1 cellular context compared by ENCODE assay signal in the genomic region with DNA sequence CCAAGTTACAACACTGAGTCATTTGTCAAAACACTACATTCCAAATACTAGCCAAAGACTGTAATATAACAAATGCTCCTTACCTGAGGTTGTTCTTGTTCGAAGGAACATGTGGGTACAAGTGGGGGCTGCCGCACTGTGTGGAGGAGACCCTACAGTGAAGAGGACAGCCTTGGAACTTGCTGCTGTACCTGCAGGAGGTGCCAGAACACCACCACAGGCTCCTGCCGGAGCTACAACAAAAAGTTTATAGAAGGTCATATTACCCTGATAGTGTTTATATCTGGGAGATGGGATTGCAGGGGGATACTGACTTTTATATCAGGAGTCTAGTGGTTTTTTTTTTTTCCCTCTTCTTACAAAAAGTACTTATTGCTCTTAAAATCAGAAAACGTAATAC.
TF ChIP-seq lines count a peak whose summit lies in the region.

No MANE protein-coding gene starts in this region.

TF ChIP-seq in K562, 482 proteins besides CTCF, POLR2A, EP300 and RAD21:
- TF ChIP-seq ZSCAN29 (IDR thresholded peaks at IDR 0.05) = no peak
- TF ChIP-seq ZNF717 (CRISPR knock-in tag; IDR thresholded peaks at IDR 0.05) = no peak
- TF ChIP-seq LARP7 (IDR thresholded peaks at IDR 0.05) = no peak
- no peak for TF ChIP-seq RCOR1 (IDR thresholded peaks at IDR 0.05; ENCODE audit: borderline replicate concordance in 1 of 2, low read depth in 2 of 2, low read length in 2 of 2)
- no peak for TF ChIP-seq ZC3H11A (IDR thresholded peaks at IDR 0.05; ENCODE audit: low read depth, low read length)
- TF ChIP-seq HSF4 (CRISPR knock-in tag; IDR thresholded peaks at IDR 0.05; ENCODE audit: borderline replicate concordance) = no peak
- TF ChIP-seq NR2C2 (CRISPR knock-in tag; IDR thresholded peaks at IDR 0.05) = no peak
- TF ChIP-seq NR2C2 (tag; IDR thresholded peaks at IDR 0.05) = no peak
- TF ChIP-seq, protein P1, sequence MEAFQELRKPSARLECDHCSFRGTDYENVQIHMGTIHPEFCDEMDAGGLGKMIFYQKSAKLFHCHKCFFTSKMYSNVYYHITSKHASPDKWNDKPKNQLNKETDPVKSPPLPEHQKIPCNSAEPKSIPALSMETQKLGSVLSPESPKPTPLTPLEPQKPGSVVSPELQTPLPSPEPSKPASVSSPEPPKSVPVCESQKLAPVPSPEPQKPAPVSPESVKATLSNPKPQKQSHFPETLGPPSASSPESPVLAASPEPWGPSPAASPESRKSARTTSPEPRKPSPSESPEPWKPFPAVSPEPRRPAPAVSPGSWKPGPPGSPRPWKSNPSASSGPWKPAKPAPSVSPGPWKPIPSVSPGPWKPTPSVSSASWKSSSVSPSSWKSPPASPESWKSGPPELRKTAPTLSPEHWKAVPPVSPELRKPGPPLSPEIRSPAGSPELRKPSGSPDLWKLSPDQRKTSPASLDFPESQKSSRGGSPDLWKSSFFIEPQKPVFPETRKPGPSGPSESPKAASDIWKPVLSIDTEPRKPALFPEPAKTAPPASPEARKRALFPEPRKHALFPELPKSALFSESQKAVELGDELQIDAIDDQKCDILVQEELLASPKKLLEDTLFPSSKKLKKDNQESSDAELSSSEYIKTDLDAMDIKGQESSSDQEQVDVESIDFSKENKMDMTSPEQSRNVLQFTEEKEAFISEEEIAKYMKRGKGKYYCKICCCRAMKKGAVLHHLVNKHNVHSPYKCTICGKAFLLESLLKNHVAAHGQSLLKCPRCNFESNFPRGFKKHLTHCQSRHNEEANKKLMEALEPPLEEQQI (IDR thresholded peaks at IDR 0.05) = no peak
- TF ChIP-seq ZNF785 (CRISPR knock-in tag; IDR thresholded peaks at IDR 0.05) = no peak
- TF ChIP-seq FOXA1 (IDR thresholded peaks at IDR 0.05; ENCODE audit: borderline replicate concordance) = no peak
- TF ChIP-seq, protein P2, sequence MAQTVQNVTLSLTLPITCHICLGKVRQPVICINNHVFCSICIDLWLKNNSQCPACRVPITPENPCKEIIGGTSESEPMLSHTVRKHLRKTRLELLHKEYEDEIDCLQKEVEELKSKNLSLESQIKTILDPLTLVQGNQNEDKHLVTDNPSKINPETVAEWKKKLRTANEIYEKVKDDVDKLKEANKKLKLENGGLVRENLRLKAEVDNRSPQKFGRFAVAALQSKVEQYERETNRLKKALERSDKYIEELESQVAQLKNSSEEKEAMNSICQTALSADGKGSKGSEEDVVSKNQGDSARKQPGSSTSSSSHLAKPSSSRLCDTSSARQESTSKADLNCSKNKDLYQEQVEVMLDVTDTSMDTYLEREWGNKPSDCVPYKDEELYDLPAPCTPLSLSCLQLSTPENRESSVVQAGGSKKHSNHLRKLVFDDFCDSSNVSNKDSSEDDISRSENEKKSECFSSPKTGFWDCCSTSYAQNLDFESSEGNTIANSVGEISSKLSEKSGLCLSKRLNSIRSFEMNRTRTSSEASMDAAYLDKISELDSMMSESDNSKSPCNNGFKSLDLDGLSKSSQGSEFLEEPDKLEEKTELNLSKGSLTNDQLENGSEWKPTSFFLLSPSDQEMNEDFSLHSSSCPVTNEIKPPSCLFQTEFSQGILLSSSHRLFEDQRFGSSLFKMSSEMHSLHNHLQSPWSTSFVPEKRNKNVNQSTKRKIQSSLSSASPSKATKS (CRISPR knock-in tag; IDR thresholded peaks at IDR 0.05) = no peak
- TF ChIP-seq FOXM1 (IDR thresholded peaks at IDR 0.05; ENCODE audit: low read depth) = no peak
- no peak for TF ChIP-seq FOXM1 (CRISPR knock-in tag; IDR thresholded peaks at IDR 0.05; ENCODE audit: low read depth)
- TF ChIP-seq, protein P3, sequence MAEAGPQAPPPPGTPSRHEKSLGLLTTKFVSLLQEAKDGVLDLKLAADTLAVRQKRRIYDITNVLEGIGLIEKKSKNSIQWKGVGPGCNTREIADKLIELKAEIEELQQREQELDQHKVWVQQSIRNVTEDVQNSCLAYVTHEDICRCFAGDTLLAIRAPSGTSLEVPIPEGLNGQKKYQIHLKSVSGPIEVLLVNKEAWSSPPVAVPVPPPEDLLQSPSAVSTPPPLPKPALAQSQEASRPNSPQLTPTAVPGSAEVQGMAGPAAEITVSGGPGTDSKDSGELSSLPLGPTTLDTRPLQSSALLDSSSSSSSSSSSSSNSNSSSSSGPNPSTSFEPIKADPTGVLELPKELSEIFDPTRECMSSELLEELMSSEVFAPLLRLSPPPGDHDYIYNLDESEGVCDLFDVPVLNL (CRISPR knock-in tag; IDR thresholded peaks at IDR 0.05; ENCODE audit: low read depth) = no peak
- TF ChIP-seq, protein P4, sequence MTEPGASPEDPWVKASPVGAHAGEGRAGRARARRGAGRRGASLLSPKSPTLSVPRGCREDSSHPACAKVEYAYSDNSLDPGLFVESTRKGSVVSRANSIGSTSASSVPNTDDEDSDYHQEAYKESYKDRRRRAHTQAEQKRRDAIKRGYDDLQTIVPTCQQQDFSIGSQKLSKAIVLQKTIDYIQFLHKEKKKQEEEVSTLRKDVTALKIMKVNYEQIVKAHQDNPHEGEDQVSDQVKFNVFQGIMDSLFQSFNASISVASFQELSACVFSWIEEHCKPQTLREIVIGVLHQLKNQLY (CRISPR knock-in tag; conservative IDR thresholded peaks at IDR 0.05) = no peak
